8 cellular contexts compared by ENCODE assay signal in genomic region chr1:179953974-179954493, GRCh38. TPM values are rescaled to one million over a fixed set of nuclear protein-coding genes. Genes with fewer than 3 reads are reported as not detected.
DNase-seq lines count a peak whose midpoint lies in the region; ATAC-seq and TF ChIP-seq lines count a peak whose summit lies in the region.

No MANE protein-coding gene starts in this region.

- H3K27me3 Mint-ChIP-seq in activated naive CD4-positive, alpha-beta T cell treated with anti-CD3 and anti-CD28 coated beads for 36 hours (ENCODE audit: low read depth): no peaks in the 10 kb centered on the region

- H3K36me3 ChIP-seq in PC-9 (ENCODE audit: low read depth): no peaks in the 10 kb centered on the region
- H3K36me3 ChIP-seq in left ventricle myocardium inferior: no peaks in the 10 kb centered on the region

- H3K4me3 Mint-ChIP-seq in activated naive CD4-positive, alpha-beta T cell treated with anti-CD3 and anti-CD28 coated beads for 36 hours: peak overlapping the region; percentile 85

- peaks cover 43% of the 10 kb centered on the region for H3K79me2 ChIP-seq in PC-9 (ENCODE audit: low read depth)

- no peak; the same call in 1 of the 2 replicates for TF ChIP-seq CTCF in PC-9 (conservative IDR thresholded peaks at IDR 0.05)
- peak; percentile 39 for TF ChIP-seq CTCF in left ventricle myocardium inferior (IDR thresholded peaks at IDR 0.05; ENCODE audit: borderline replicate concordance)

- ATAC-seq in HG03520 (IDR thresholded peaks at IDR 0.05; ENCODE audit: unreplicated experiment): peak; percentile 21
- no peak for ATAC-seq in GM21390 (IDR thresholded peaks at IDR 0.05; ENCODE audit: unreplicated experiment)

- peak overlapping the region; percentile 98 for H2AFZ ChIP-seq in PC-9

- no peaks in the 10 kb centered on the region for H3K9me3 ChIP-seq in PC-9 (ENCODE audit: insufficient read depth, low read depth)
- H3K9me3 ChIP-seq in left ventricle myocardium inferior (replicated peaks): no peaks in the 10 kb centered on the region

- POLR2A ChIA-PET in PC-9 (lab: Charles Lee; ENCODE audit: unreplicated experiment): interaction anchor here (0.6 to 0.7 kb wide), 2 partner anchors 114 to 825 kb away, joined by 4 to 6 read pairs; no protein-coding TSS in a partner anchor

- TSS peak; percentile 82 for BruUV-seq in PC-9 (replicated peaks; lab: Mats Ljungman, UMichigan)

- H3K27me3 ChIP-seq in PC-9 (ENCODE audit: insufficient read depth, low read depth) (no peaks in the 10 kb centered on the region), left ventricle myocardium inferior (ENCODE audit: low read depth) (no peaks in the 10 kb centered on the region)

- H3K4me1 Mint-ChIP-seq in activated naive CD4-positive, alpha-beta T cell treated with anti-CD3 and anti-CD28 coated beads for 36 hours (ENCODE audit: low read depth): peaks cover 34% of the 10 kb centered on the region

- H3K9me3 Mint-ChIP-seq in activated naive CD4-positive, alpha-beta T cell treated with anti-CD3 and anti-CD28 coated beads for 36 hours: no peaks in the 10 kb centered on the region

- peak overlapping the region; percentile 65 for H3K4me3 ChIP-seq in PC-9
- peak overlapping the region; percentile 90 for H3K4me3 ChIP-seq in left ventricle myocardium inferior
- H3K4me3 ChIP-seq in skeletal muscle cell (ENCODE audit: low read depth, low read length): peak overlapping the region; percentile 91

- H3K27ac ChIP-seq in PC-9: peak overlapping the region; percentile 63
- H3K27ac ChIP-seq in left ventricle myocardium inferior (replicated peaks): peak overlapping the region; percentile 96

- peak overlapping the region; percentile 82 for H3K4me2 ChIP-seq in PC-9

- no peaks in the 10 kb centered on the region for H3K36me3 Mint-ChIP-seq in activated naive CD4-positive, alpha-beta T cell treated with anti-CD3 and anti-CD28 coated beads for 36 hours (ENCODE audit: low read depth)

- CTCF ChIA-PET in PC-9 (lab: Charles Lee): interaction anchor here (0.5 kb wide), 1 partner anchor 930 kb away, joined by 5 read pairs; no protein-coding TSS in a partner anchor
- CTCF ChIA-PET in activated naive CD4-positive, alpha-beta T cell treated with anti-CD3 and anti-CD28 coated beads for 36 hours (lab: Charles Lee): interaction anchor here (0.9 to 1.7 kb wide), 5 partner anchors 8 to 225 kb away, joined by 3 to 4 read pairs (median 4); no protein-coding TSS in a partner anchor

- H3K4me1 ChIP-seq in PC-9 (replicated peaks; ENCODE audit: insufficient read depth) (peaks cover 25% of the 10 kb centered on the region), left ventricle myocardium inferior (peaks cover 54% of the 10 kb centered on the region)

- H3K27ac Mint-ChIP-seq in activated naive CD4-positive, alpha-beta T cell treated with anti-CD3 and anti-CD28 coated beads for 36 hours: peak overlapping the region; percentile 95

- peaks cover 10% of the 10 kb centered on the region; the same call in 1 of the 2 replicates for H3F3A ChIP-seq in PC-9 (ENCODE audit: insufficient read depth, low read depth)

- no peaks in the 10 kb centered on the region for H3K9me2 ChIP-seq in PC-9 (ENCODE audit: insufficient read depth)

- DNase-seq in NK-92 treated with Interleukin-12 subunit alpha and Interleukin-12 subunit beta, amount 100 ng/mL, for 24 hours (lab: John Stamatoyannopoulos, UW): peak; percentile 45
- no peak for DNase-seq in NK-92 (lab: John Stamatoyannopoulos, UW; ENCODE audit: unreplicated experiment)
- no peak for DNase-seq in PC-9
- DNase-seq in activated naive CD4-positive, alpha-beta T cell treated with anti-CD3 and anti-CD28 coated beads for 36 hours: peak; percentile 54
- no peak for DNase-seq in left ventricle myocardium inferior
- peak; percentile 18 for DNase-seq in skeletal muscle cell (ENCODE audit: low read depth)

- H4K20me1 ChIP-seq in PC-9 (ENCODE audit: insufficient read depth): peaks cover 19% of the 10 kb centered on the region; the same call in 1 of the 2 replicates

- intact Hi-C loops in PC-9 (cut with micrococcal nuclease; ENCODE audit: unreplicated experiment) (loop anchor here (1.0 kb wide), 3 partner anchors 72 to 214 kb away; partner anchors contain the start of genes TOR1AIP1 and TOR1AIP2), left ventricle myocardium inferior (cut with micrococcal nuclease) (no loop called here)
- intact Hi-C loops in activated naive CD4-positive, alpha-beta T cell treated with anti-CD3 and anti-CD28 coated beads for 36 hours (cut with micrococcal nuclease): loop anchor here (1.0 to 10.0 kb wide), 14 partner anchors 36 to 1078 kb away; partner anchors contain the start of genes ACBD6, AXDND1, FAM20B and MR1

RNA-seq across cellular contexts. Expression of gene CEP350, which starts 0.6 kb away (rescaled TPM):
- total RNA-seq in PC-9 (2021): 27.0 and 30.6 TPM in 2 replicates
- total RNA-seq in activated naive CD4-positive, alpha-beta T cell treated with anti-CD3 and anti-CD28 coated beads for 36 hours: 10 to 100 TPM; 30.3 to 36.0 TPM
- total RNA-seq in left ventricle myocardium inferior: 34.7 TPM

Comparison
In these comparisons a context has a peak if more than half of its experiments do, and no peak if none do; other contexts are left out.
1. DNase-seq: peak in NK-92 treated with Interleukin-12 subunit alpha and Interleukin-12 subunit beta, amount 100 ng/mL, for 24 hours (single experiment), activated naive CD4-positive, alpha-beta T cell treated with anti-CD3 and anti-CD28 coated beads for 36 hours (single experiment) and skeletal muscle cell (single experiment); none in NK-92 (single experiment), PC-9 (0 of 2) and left ventricle myocardium inferior (single experiment).
2. Peak in every context shown above with its lines, with median percentiles within 50 percentile points of each other: H3K4me3 ChIP-seq.